In genomic region chr11:88335284-88335683, GRCh38 we compare ENCODE assay signal across 1 cellular context.
TF ChIP-seq lines count a peak whose summit lies in the region.

No MANE protein-coding gene starts in this region.

TF ChIP-seq in SK-N-SH treated with all-trans-retinoic acid at 6 μM for 48 hours, 23 proteins besides CTCF, POLR2A, EP300 and RAD21 (continued from another document):
- TF ChIP-seq, protein P1, sequence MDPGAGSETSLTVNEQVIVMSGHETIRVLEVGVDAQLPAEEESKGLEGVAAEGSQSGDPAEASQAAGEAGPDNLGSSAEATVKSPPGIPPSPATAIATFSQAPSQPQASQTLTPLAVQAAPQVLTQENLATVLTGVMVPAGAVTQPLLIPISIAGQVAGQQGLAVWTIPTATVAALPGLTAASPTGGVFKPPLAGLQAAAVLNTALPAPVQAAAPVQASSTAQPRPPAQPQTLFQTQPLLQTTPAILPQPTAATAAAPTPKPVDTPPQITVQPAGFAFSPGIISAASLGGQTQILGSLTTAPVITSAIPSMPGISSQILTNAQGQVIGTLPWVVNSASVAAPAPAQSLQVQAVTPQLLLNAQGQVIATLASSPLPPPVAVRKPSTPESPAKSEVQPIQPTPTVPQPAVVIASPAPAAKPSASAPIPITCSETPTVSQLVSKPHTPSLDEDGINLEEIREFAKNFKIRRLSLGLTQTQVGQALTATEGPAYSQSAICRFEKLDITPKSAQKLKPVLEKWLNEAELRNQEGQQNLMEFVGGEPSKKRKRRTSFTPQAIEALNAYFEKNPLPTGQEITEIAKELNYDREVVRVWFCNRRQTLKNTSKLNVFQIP (CRISPR knock-in tag; IDR thresholded peaks at IDR 0.05; ENCODE audit: borderline replicate concordance, low read depth): no peak
- no peak for TF ChIP-seq CSDC2 (CRISPR knock-in tag; IDR thresholded peaks at IDR 0.05)
- no peak for TF ChIP-seq ZFP3 (CRISPR knock-in tag; IDR thresholded peaks at IDR 0.05)
- TF ChIP-seq OSR1 (CRISPR knock-in tag; IDR thresholded peaks at IDR 0.05): no peak
- no peak for TF ChIP-seq ARNTL (CRISPR knock-in tag; IDR thresholded peaks at IDR 0.05; ENCODE audit: borderline replicate concordance, low read depth)
- TF ChIP-seq ZFP30 (CRISPR knock-in tag; IDR thresholded peaks at IDR 0.05): no peak
- no peak for TF ChIP-seq SNAI2 (CRISPR knock-in tag; IDR thresholded peaks at IDR 0.05)
- no peak for TF ChIP-seq BACH2 (CRISPR knock-in tag; IDR thresholded peaks at IDR 0.05; ENCODE audit: borderline replicate concordance)
- no peak for TF ChIP-seq ISL1 (CRISPR knock-in tag; IDR thresholded peaks at IDR 0.05)
- TF ChIP-seq ZC3H10 (CRISPR knock-in tag; IDR thresholded peaks at IDR 0.05): no peak
- TF ChIP-seq, protein P2, sequence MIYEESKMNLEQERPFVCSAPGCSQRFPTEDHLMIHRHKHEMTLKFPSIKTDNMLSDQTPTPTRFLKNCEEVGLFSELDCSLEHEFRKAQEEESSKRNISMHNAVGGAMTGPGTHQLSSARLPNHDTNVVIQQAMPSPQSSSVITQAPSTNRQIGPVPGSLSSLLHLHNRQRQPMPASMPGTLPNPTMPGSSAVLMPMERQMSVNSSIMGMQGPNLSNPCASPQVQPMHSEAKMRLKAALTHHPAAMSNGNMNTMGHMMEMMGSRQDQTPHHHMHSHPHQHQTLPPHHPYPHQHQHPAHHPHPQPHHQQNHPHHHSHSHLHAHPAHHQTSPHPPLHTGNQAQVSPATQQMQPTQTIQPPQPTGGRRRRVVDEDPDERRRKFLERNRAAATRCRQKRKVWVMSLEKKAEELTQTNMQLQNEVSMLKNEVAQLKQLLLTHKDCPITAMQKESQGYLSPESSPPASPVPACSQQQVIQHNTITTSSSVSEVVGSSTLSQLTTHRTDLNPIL (CRISPR knock-in tag; IDR thresholded peaks at IDR 0.05; ENCODE audit: low read depth): no peak
- TF ChIP-seq PATZ1 (CRISPR knock-in tag; IDR thresholded peaks at IDR 0.05; ENCODE audit: borderline replicate concordance): no peak
- no peak for TF ChIP-seq TCF4 (CRISPR knock-in tag; IDR thresholded peaks at IDR 0.05; ENCODE audit: borderline replicate concordance)
- TF ChIP-seq TOX (CRISPR knock-in tag; IDR thresholded peaks at IDR 0.05; ENCODE audit: borderline replicate concordance): no peak
- no peak for TF ChIP-seq ZNF70 (CRISPR knock-in tag; IDR thresholded peaks at IDR 0.05)
- TF ChIP-seq RARB (CRISPR knock-in tag; IDR thresholded peaks at IDR 0.05): no peak
